ENCODE assay signal across 12 cellular contexts in genomic region chr11:22703561-22703960, GRCh38. TPM values are rescaled to one million over a fixed set of nuclear protein-coding genes. Genes with fewer than 3 reads are reported as not detected.
A peak's percentile ranks its signal among the peaks of the same experiment; 100 is the strongest.
DNase-seq lines count a peak whose midpoint lies in the region; ATAC-seq and TF ChIP-seq lines count a peak whose summit lies in the region.
"Had no signal": no experiment of that assay in that cellular context is flagged by ENCODE, and none has a peak within 500 bp of the region (broad histone marks: within the 10 kb centered on the region; RNA-seq: fewer than 3 reads in every experiment).

No MANE protein-coding gene starts in this region.

- H3K9ac ChIP-seq in PC-3 (ENCODE audit: low read length): no peak overlapping the region

- BruUV-seq in PC-3 (replicated peaks; lab: Mats Ljungman, UMichigan): no TSS peak

- H3K9me2 ChIP-seq in PC-3 (replicated peaks; ENCODE audit: low read length): no peaks in the 10 kb centered on the region

- H4K20me1 ChIP-seq in PC-3 (ENCODE audit: low read length): no peaks in the 10 kb centered on the region

- H3K27me3 ChIP-seq in PC-3 (ENCODE audit: low read length): peaks cover 8% of the 10 kb centered on the region

- no peak overlapping the region for H3K4me3 Mint-ChIP-seq in stimulated activated naive CD8-positive, alpha-beta T cell treated with anti-CD3 and anti-CD28 coated beads, Interleukin-15, Interleukin-2, amounts not matched to agents 100 ng/mL and 50 ng/mL, for 24 hours

- DNase-seq in stimulated activated naive CD8-positive, alpha-beta T cell treated with anti-CD3 and anti-CD28 coated beads, Interleukin-15, Interleukin-2, amounts not matched to agents 100 U/mL and 50 U/mL, for 24 hours: no peak
- DNase-seq in PC-3 (no peak), left ventricle myocardium superior (no peak), posterior cingulate gyrus (no peak), UCSD-AML1 (lab: John Stamatoyannopoulos, UW; ENCODE audit: unreplicated experiment) (no peak)
- DNase-seq: hippocampal formation, occipital lobe had no signal

- peaks cover 11% of the 10 kb centered on the region for H3K4me1 ChIP-seq in PC-3 (ENCODE audit: insufficient read depth, low read length)

- H3K9me3 ChIP-seq in PC-3 (ENCODE audit: low read length): no peaks in the 10 kb centered on the region

- H3K27ac ChIP-seq in PC-3 (ENCODE audit: low read length): no peak overlapping the region
- H3K27ac ChIP-seq: C4-2B had no signal

- peaks cover 4% of the 10 kb centered on the region for H3K9me3 Mint-ChIP-seq in stimulated activated naive CD8-positive, alpha-beta T cell treated with anti-CD3 and anti-CD28 coated beads, Interleukin-15, Interleukin-2, amounts not matched to agents 100 ng/mL and 50 ng/mL, for 24 hours

- no peak for ATAC-seq in stimulated activated naive CD8-positive, alpha-beta T cell treated with anti-CD3 and anti-CD28 coated beads, Interleukin-15, Interleukin-2, amounts not matched to agents 100 U/mL and 50 U/mL, for 24 hours
- ATAC-seq in PC-3 (no peak), left ventricle myocardium superior (peak; percentile 49), HG03521 (IDR thresholded peaks at IDR 0.05; ENCODE audit: unreplicated experiment) (no peak), HG02870 (IDR thresholded peaks at IDR 0.05; ENCODE audit: unreplicated experiment) (no peak)
- ATAC-seq: HCT116 had no signal

- no peaks in the 10 kb centered on the region for H3K36me3 Mint-ChIP-seq in stimulated activated naive CD8-positive, alpha-beta T cell treated with anti-CD3 and anti-CD28 coated beads, Interleukin-15, Interleukin-2, amounts not matched to agents 100 ng/mL and 50 ng/mL, for 24 hours (ENCODE audit: low read depth)

- no peaks in the 10 kb centered on the region for H3K79me2 ChIP-seq in PC-3 (ENCODE audit: low read length)

- intact Hi-C loops in PC-3 (cut with micrococcal nuclease) (no loop called here), left ventricle myocardium superior (cut with micrococcal nuclease) (no loop called here), posterior cingulate gyrus (cut with DNase I) (no loop called here)

- H3K27me3 Mint-ChIP-seq in stimulated activated naive CD8-positive, alpha-beta T cell treated with anti-CD3 and anti-CD28 coated beads, Interleukin-15, Interleukin-2, amounts not matched to agents 100 ng/mL and 50 ng/mL, for 24 hours: no peaks in the 10 kb centered on the region

- CTCF ChIA-PET in PC-3 (lab: Charles Lee): no interaction called here

- H3K4me3 ChIP-seq in PC-3 (ENCODE audit: low read length): no peak overlapping the region

- TF ChIP-seq CTCF in PC-3 (conservative IDR thresholded peaks at IDR 0.05; ENCODE audit: low read depth, low read length): no peak

- H3K27ac Mint-ChIP-seq in stimulated activated naive CD8-positive, alpha-beta T cell treated with anti-CD3 and anti-CD28 coated beads, Interleukin-15, Interleukin-2, amounts not matched to agents 100 ng/mL and 50 ng/mL, for 24 hours: peak overlapping the region; percentile 63

- H3K4me2 ChIP-seq in PC-3 (ENCODE audit: low read length): 0 out of 2 replicates have a peak overlapping the region, but pooled peaks have one; percentile 10

- POLR2A ChIA-PET in PC-3 (lab: Charles Lee; ENCODE audit: unreplicated experiment): no interaction called here

- no peaks in the 10 kb centered on the region for H3K36me3 ChIP-seq in PC-3 (ENCODE audit: low read depth, low read length)

- no peak overlapping the region for H2AFZ ChIP-seq in PC-3 (ENCODE audit: low read length)

- peaks cover 24% of the 10 kb centered on the region for H3K4me1 Mint-ChIP-seq in stimulated activated naive CD8-positive, alpha-beta T cell treated with anti-CD3 and anti-CD28 coated beads, Interleukin-15, Interleukin-2, amounts not matched to agents 100 ng/mL and 50 ng/mL, for 24 hours (ENCODE audit: low read depth)

- H3F3A ChIP-seq in PC-3 (ENCODE audit: low read length, unreplicated experiment): no peaks in the 10 kb centered on the region

RNA-seq across cellular contexts. Expression of gene GAS2, which starts 37.1 kb away (rescaled TPM):
- not detected in 2 replicates for total RNA-seq in PC-3 (2014; rRNA removed)
- total RNA-seq in left ventricle myocardium superior: 13.0 TPM

Comparison
In these comparisons a context has a peak if more than half of its experiments do, and no peak if none do; other contexts are left out.
1. RNA of gene GAS2, which starts 37.1 kb away (total RNA-seq): 13.0 TPM in left ventricle myocardium superior (single experiment); not detected in PC-3; every median in the first group is over 10 times any median in the second.